In genomic region chr4:100041646-100042045, GRCh38 we compare ENCODE assay signal across 18 cellular contexts.
"Had no signal": no experiment of that assay in that cellular context is flagged by ENCODE, and none has a peak within 500 bp of the region (broad histone marks: within the 10 kb centered on the region; RNA-seq: fewer than 3 reads in every experiment).

No MANE protein-coding gene starts in this region.

- H3K27ac Mint-ChIP-seq: activated CD4-positive, alpha-beta T cell treated with anti-CD3 and anti-CD28 coated beads, Interleukin-2, amount 10 ng/mL, durations not matched to agents 7 days and 5 days; activated naive CD8-positive, alpha-beta T cell treated with anti-CD3 and anti-CD28 coated beads, Interleukin-2, amount 10 ng/mL, durations not matched to agents 7 days and 5 days; activated T-helper 1 cell treated with anti-CD3 and anti-CD28 coated beads, Interleukin-12 subunit alpha, Interleukin-12 subunit beta, Interleukin-2, Interleukin-4 antibody, amounts not matched to agents 30 ng/mL and 10 ng/mL and 1 ng/mL, durations not matched to agents 14 hours and 24 hours and 36 hours; nephron; stimulated activated naive CD8-positive, alpha-beta T cell treated with anti-CD3 and anti-CD28 coated beads, Interleukin-15, Interleukin-2, amounts not matched to agents 100 ng/mL and 50 ng/mL, for 24 hours had no signal

- H3K27ac ChIP-seq: ascending aorta, cardiac muscle cell, gastrocnemius medialis, left ventricle myocardium inferior, psoas muscle, right lobe of liver had no signal

- H3K4me1 ChIP-seq: ascending aorta, gastrocnemius medialis, left ventricle myocardium inferior, psoas muscle, right lobe of liver, upper lobe of left lung had no signal

- H3K9me3 ChIP-seq: ascending aorta, gastrocnemius medialis, upper lobe of left lung had no signal

- H3K4me1 Mint-ChIP-seq: activated CD4-positive, alpha-beta T cell treated with anti-CD3 and anti-CD28 coated beads, Interleukin-2, amount 10 ng/mL, durations not matched to agents 7 days and 5 days; activated naive CD8-positive, alpha-beta T cell treated with anti-CD3 and anti-CD28 coated beads, Interleukin-2, amount 10 ng/mL, durations not matched to agents 7 days and 5 days; nephron had no signal

- H3K36me3 Mint-ChIP-seq: activated naive CD8-positive, alpha-beta T cell treated with anti-CD3 and anti-CD28 coated beads, Interleukin-2, amount 10 ng/mL, durations not matched to agents 7 days and 5 days had no signal

- H3K4me3 Mint-ChIP-seq: activated CD4-positive, alpha-beta T cell treated with anti-CD3 and anti-CD28 coated beads, Interleukin-2, amount 10 ng/mL, durations not matched to agents 7 days and 5 days; activated naive CD8-positive, alpha-beta T cell treated with anti-CD3 and anti-CD28 coated beads, Interleukin-2, amount 10 ng/mL, durations not matched to agents 7 days and 5 days; activated T-helper 1 cell treated with anti-CD3 and anti-CD28 coated beads, Interleukin-12 subunit alpha, Interleukin-12 subunit beta, Interleukin-2, Interleukin-4 antibody, amounts not matched to agents 30 ng/mL and 10 ng/mL and 1 ng/mL, durations not matched to agents 14 hours and 24 hours and 36 hours; nephron; stimulated activated naive CD8-positive, alpha-beta T cell treated with anti-CD3 and anti-CD28 coated beads, Interleukin-15, Interleukin-2, amounts not matched to agents 100 ng/mL and 50 ng/mL, for 24 hours had no signal

- H3K36me3 ChIP-seq: ascending aorta, cardiac muscle cell, gastrocnemius medialis, left ventricle myocardium inferior, right lobe of liver, upper lobe of left lung had no signal

- H3K27me3 ChIP-seq: ascending aorta, cardiac muscle cell, gastrocnemius medialis, right lobe of liver, upper lobe of left lung had no signal

- H3K4me3 ChIP-seq: ascending aorta, cardiac muscle cell, gastrocnemius medialis, left ventricle myocardium inferior, psoas muscle, right lobe of liver, upper lobe of left lung had no signal

- ATAC-seq: gastrocnemius medialis, psoas muscle, right lobe of liver had no signal

- DNase-seq: activated CD4-positive, alpha-beta T cell treated with anti-CD3 and anti-CD28 coated beads, Interleukin-2, amount 10 ng/mL, durations not matched to agents 7 days and 5 days; activated CD4-positive, CD25-positive, alpha-beta regulatory T cell; activated naive CD4-positive, alpha-beta T cell; activated naive CD8-positive, alpha-beta T cell treated with anti-CD3 and anti-CD28 coated beads, Interleukin-2, amount 10 ng/mL, durations not matched to agents 7 days and 5 days; gastrocnemius medialis; islet precursor cell; left ventricle myocardium inferior; mesendoderm; occipital lobe; psoas muscle; right lobe of liver; SW 1271 had no signal

- H3K9me3 Mint-ChIP-seq: activated CD4-positive, alpha-beta T cell treated with anti-CD3 and anti-CD28 coated beads, Interleukin-2, amount 10 ng/mL, durations not matched to agents 7 days and 5 days; nephron; stimulated activated naive CD8-positive, alpha-beta T cell treated with anti-CD3 and anti-CD28 coated beads, Interleukin-15, Interleukin-2, amounts not matched to agents 100 ng/mL and 50 ng/mL, for 24 hours had no signal
